13 cellular contexts compared by ENCODE assay signal in genomic region chr3:31858439-31858838, GRCh38.
DNase-seq lines count a peak whose midpoint lies in the region; ATAC-seq and TF ChIP-seq lines count a peak whose summit lies in the region.
"Had no signal": no experiment of that assay in that cellular context is flagged by ENCODE, and none has a peak within 500 bp of the region (broad histone marks: within the 10 kb centered on the region; RNA-seq: fewer than 3 reads in every experiment).

No MANE protein-coding gene starts in this region.

- POLR2A ChIA-PET in WTC11 (lab: Charles Lee): no interaction called here

- no peak overlapping the region for H3K4me3 ChIP-seq in LNCaP clone FGC (ENCODE audit: low read depth, low read length)
- H3K4me3 ChIP-seq in retinal pigment epithelial cell (ENCODE audit: low read length): no peak overlapping the region
- H3K4me3 ChIP-seq in tibial nerve: no peak overlapping the region
- H3K4me3 ChIP-seq: tibial artery had no signal

- peak overlapping the region; percentile 60 for H3K27ac Mint-ChIP-seq in WTC11
- no peak overlapping the region for H3K27ac Mint-ChIP-seq in T-helper 2 cell treated with Interferon-gamma antibody and Interleukin-4, amounts not matched to agents 5 μg/mL and 100 μg/mL, for 36 hours

- H3K27me3 Mint-ChIP-seq in WTC11 (ENCODE audit: low read depth): no peaks in the 10 kb centered on the region
- H3K27me3 Mint-ChIP-seq in T-helper 2 cell treated with Interferon-gamma antibody and Interleukin-4, amounts not matched to agents 5 μg/mL and 100 μg/mL, for 36 hours (ENCODE audit: low read depth): no peaks in the 10 kb centered on the region

- H3K4me1 ChIP-seq in tibial nerve: no peaks in the 10 kb centered on the region
- H3K4me1 ChIP-seq: tibial artery had no signal

- TF ChIP-seq CTCF in LNCaP clone FGC (IDR thresholded peaks at IDR 0.05; ENCODE audit: control insufficient read depth, extremely low read depth, insufficient read depth): 0 out of 2 replicates have a peak, but pooled peaks have one; percentile 13
- TF ChIP-seq CTCF in WTC11 (IDR thresholded peaks at IDR 0.05): no peak
- TF ChIP-seq CTCF in retinal pigment epithelial cell (conservative IDR thresholded peaks at IDR 0.05; ENCODE audit: low read depth, low read length): peak; percentile 12
- TF ChIP-seq CTCF in tibial nerve (IDR thresholded peaks at IDR 0.05): no peak

- H3K27me3 ChIP-seq in tibial nerve: no peaks in the 10 kb centered on the region
- H3K27me3 ChIP-seq: tibial artery had no signal

- no peak overlapping the region for H3K27ac ChIP-seq in tibial nerve
- H3K27ac ChIP-seq: tibial artery had no signal

- TF ChIP-seq EP300 in tibial nerve (IDR thresholded peaks at IDR 0.05): no peak

- peaks cover 12% of the 10 kb centered on the region for H3K4me1 Mint-ChIP-seq in WTC11
- peaks cover 1% of the 10 kb centered on the region for H3K4me1 Mint-ChIP-seq in T-helper 2 cell treated with Interferon-gamma antibody and Interleukin-4, amounts not matched to agents 5 μg/mL and 100 μg/mL, for 36 hours (ENCODE audit: low read depth)

- no peak for ATAC-seq in WTC11

- no peaks in the 10 kb centered on the region for H3K36me3 ChIP-seq in tibial nerve
- H3K36me3 ChIP-seq: tibial artery had no signal

- no peak overlapping the region for H3K4me3 Mint-ChIP-seq in WTC11
- no peak overlapping the region for H3K4me3 Mint-ChIP-seq in T-helper 2 cell treated with Interferon-gamma antibody and Interleukin-4, amounts not matched to agents 5 μg/mL and 100 μg/mL, for 36 hours

- H3K9me3 ChIP-seq in tibial nerve: no peaks in the 10 kb centered on the region
- H3K9me3 ChIP-seq: tibial artery had no signal

- peaks cover 15% of the 10 kb centered on the region for H3K36me3 Mint-ChIP-seq in WTC11
- no peaks in the 10 kb centered on the region for H3K36me3 Mint-ChIP-seq in T-helper 2 cell treated with Interferon-gamma antibody and Interleukin-4, amounts not matched to agents 5 μg/mL and 100 μg/mL, for 36 hours (ENCODE audit: low read depth)

- H3K9me3 Mint-ChIP-seq in WTC11: no peaks in the 10 kb centered on the region
- H3K9me3 Mint-ChIP-seq in T-helper 2 cell treated with Interferon-gamma antibody and Interleukin-4, amounts not matched to agents 5 μg/mL and 100 μg/mL, for 36 hours: no peaks in the 10 kb centered on the region

- 78 to 81% methylated on average over 3 of the region's 3 CpGs for WGBS in tibial nerve, 2 donors

- CTCF ChIA-PET in WTC11 (lab: Charles Lee): no interaction called here

- no peak for TF ChIP-seq POLR2A in tibial nerve (IDR thresholded peaks at IDR 0.05)

- peak; percentile 6 for DNase-seq in NCI-H748 (lab: John Stamatoyannopoulos, UW; ENCODE audit: unreplicated experiment)
- DNase-seq in NCI-H748 treated with DMSO at 0.1 percent for 48 hours (lab: John Stamatoyannopoulos, UW): no peak
- no peak for DNase-seq in LNCaP clone FGC (ENCODE audit: low read depth)
- DNase-seq in WTC11 (ENCODE audit: low spot score): no peak
- DNase-seq in retinal pigment epithelial cell (ENCODE audit: low read depth): no peak
- DNase-seq in T-helper 2 cell treated with Interferon-gamma antibody and Interleukin-4, amounts not matched to agents 5 μg/mL and 100 μg/mL, for 36 hours (ENCODE audit: low spot score): no peak
- DNase-seq in tibial nerve (ENCODE audit: low spot score in 2 of 2): no peak
- no peak for DNase-seq in retina
- DNase-seq: activated CD4-positive, alpha-beta T cell treated with anti-CD3 and anti-CD28 coated beads for 48 hours; DMS79; Kasumi-1; NCI-H2081; tibial artery had no signal

TF ChIP-seq in WTC11, 78 proteins besides CTCF, POLR2A, EP300 and RAD21:
- TF ChIP-seq ELF4 (CRISPR knock-in tag; IDR thresholded peaks at IDR 0.05; ENCODE audit: low read depth): no peak
- TF ChIP-seq, protein P1, sequence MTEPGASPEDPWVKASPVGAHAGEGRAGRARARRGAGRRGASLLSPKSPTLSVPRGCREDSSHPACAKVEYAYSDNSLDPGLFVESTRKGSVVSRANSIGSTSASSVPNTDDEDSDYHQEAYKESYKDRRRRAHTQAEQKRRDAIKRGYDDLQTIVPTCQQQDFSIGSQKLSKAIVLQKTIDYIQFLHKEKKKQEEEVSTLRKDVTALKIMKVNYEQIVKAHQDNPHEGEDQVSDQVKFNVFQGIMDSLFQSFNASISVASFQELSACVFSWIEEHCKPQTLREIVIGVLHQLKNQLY (CRISPR knock-in tag; IDR thresholded peaks at IDR 0.05): no peak
- TF ChIP-seq, protein P2, sequence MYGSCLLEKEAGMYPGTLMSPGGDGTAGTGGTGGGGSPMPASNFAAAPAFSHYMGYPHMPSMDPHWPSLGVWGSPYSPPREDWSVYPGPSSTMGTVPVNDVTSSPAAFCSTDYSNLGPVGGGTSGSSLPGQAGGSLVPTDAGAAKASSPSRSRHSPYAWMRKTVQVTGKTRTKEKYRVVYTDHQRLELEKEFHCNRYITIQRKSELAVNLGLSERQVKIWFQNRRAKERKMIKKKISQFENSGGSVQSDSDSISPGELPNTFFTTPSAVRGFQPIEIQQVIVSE (CRISPR knock-in tag; IDR thresholded peaks at IDR 0.05; ENCODE audit: borderline replicate concordance): no peak
- no peak for TF ChIP-seq ZNF138 (CRISPR knock-in tag; conservative IDR thresholded peaks at IDR 0.05)
- TF ChIP-seq ZNF396 (CRISPR knock-in tag; IDR thresholded peaks at IDR 0.05; ENCODE audit: borderline replicate concordance): no peak
- TF ChIP-seq ZNF416 (CRISPR knock-in tag; IDR thresholded peaks at IDR 0.05): no peak
- no peak for TF ChIP-seq SP1 (CRISPR knock-in tag; conservative IDR thresholded peaks at IDR 0.05)
- TF ChIP-seq FOXP1 (CRISPR knock-in tag; IDR thresholded peaks at IDR 0.05; ENCODE audit: borderline replicate concordance): no peak
- TF ChIP-seq ATF1 (CRISPR knock-in tag; IDR thresholded peaks at IDR 0.05): no peak
- TF ChIP-seq, protein P3, sequence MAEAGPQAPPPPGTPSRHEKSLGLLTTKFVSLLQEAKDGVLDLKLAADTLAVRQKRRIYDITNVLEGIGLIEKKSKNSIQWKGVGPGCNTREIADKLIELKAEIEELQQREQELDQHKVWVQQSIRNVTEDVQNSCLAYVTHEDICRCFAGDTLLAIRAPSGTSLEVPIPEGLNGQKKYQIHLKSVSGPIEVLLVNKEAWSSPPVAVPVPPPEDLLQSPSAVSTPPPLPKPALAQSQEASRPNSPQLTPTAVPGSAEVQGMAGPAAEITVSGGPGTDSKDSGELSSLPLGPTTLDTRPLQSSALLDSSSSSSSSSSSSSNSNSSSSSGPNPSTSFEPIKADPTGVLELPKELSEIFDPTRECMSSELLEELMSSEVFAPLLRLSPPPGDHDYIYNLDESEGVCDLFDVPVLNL (CRISPR knock-in tag; IDR thresholded peaks at IDR 0.05; ENCODE audit: borderline replicate concordance, low read depth): no peak
- TF ChIP-seq TCF7 (CRISPR knock-in tag; IDR thresholded peaks at IDR 0.05; ENCODE audit: low read depth): no peak
- no peak for TF ChIP-seq FOXK1 (CRISPR knock-in tag; IDR thresholded peaks at IDR 0.05)

Comparison
In these comparisons a context has a peak if more than half of its experiments do, and no peak if none do; other contexts are left out.
1. CTCF ChIP-seq: peak in LNCaP clone FGC (single experiment) and retinal pigment epithelial cell (single experiment); none in WTC11 (single experiment) and tibial nerve (0 of 5).